1 cellular context compared by ENCODE assay signal in genomic region chr1:53025034-53025777, GRCh38.
TF ChIP-seq lines count a peak whose summit lies in the region.

No MANE protein-coding gene starts in this region.

TF ChIP-seq in HepG2, 621 proteins besides CTCF, POLR2A, EP300 and RAD21 (continued from another document and continues in another):
- no peak for TF ChIP-seq REST (IDR thresholded peaks at IDR 0.05; ENCODE audit: borderline replicate concordance in 1 of 2, low read depth in 1 of 2, low read length in 2 of 2)
- TF ChIP-seq TEAD3 (CRISPR knock-in tag; optimal IDR thresholded peaks at IDR 0.05; ENCODE audit: borderline replicate concordance), result peak; percentile 87
- TF ChIP-seq SMAD9 (CRISPR knock-in tag; IDR thresholded peaks at IDR 0.05), result no peak
- peak; percentile 75; the same call in 1 of the 2 replicates for TF ChIP-seq MED1 (CRISPR knock-in tag; IDR thresholded peaks at IDR 0.05)
- TF ChIP-seq MYNN (CRISPR knock-in tag; IDR thresholded peaks at IDR 0.05; ENCODE audit: low read depth), result no peak
- no peak for TF ChIP-seq DMTF1 (CRISPR knock-in tag; IDR thresholded peaks at IDR 0.05)
- TF ChIP-seq SP4 (CRISPR knock-in tag; IDR thresholded peaks at IDR 0.05), result no peak
- no peak for TF ChIP-seq ARNT (IDR thresholded peaks at IDR 0.05)
- TF ChIP-seq PRMT3 (CRISPR knock-in tag; IDR thresholded peaks at IDR 0.05; ENCODE audit: borderline replicate concordance, low read depth), result no peak
- TF ChIP-seq ZNF281 (CRISPR knock-in tag; IDR thresholded peaks at IDR 0.05; ENCODE audit: borderline replicate concordance), result peak; percentile 24; the same call in 1 of the 2 replicates
- no peak for TF ChIP-seq ZNF547 (CRISPR knock-in tag; IDR thresholded peaks at IDR 0.05)
- no peak for TF ChIP-seq ZSCAN22 (CRISPR knock-in tag; IDR thresholded peaks at IDR 0.05)
- no peak for TF ChIP-seq ZNF160 (CRISPR knock-in tag; IDR thresholded peaks at IDR 0.05)
- no peak for TF ChIP-seq HNRNPLL (IDR thresholded peaks at IDR 0.05; ENCODE audit: low read depth, low read length, poor library complexity, severe bottlenecking)
- TF ChIP-seq SP2 (CRISPR knock-in tag; IDR thresholded peaks at IDR 0.05), result no peak
- TF ChIP-seq GPN1 (CRISPR knock-in tag; IDR thresholded peaks at IDR 0.05; ENCODE audit: borderline replicate concordance), result no peak
- no peak for TF ChIP-seq ZNF326 (CRISPR knock-in tag; IDR thresholded peaks at IDR 0.05; ENCODE audit: borderline replicate concordance)
- TF ChIP-seq AKAP8 (CRISPR knock-in tag; IDR thresholded peaks at IDR 0.05), result no peak
- TF ChIP-seq KAT2B (IDR thresholded peaks at IDR 0.05; ENCODE audit: borderline replicate concordance, low read depth, low read length), result no peak
- no peak for TF ChIP-seq ZBTB37 (CRISPR knock-in tag; IDR thresholded peaks at IDR 0.05)
- no peak for TF ChIP-seq ZNF737 (CRISPR knock-in tag; IDR thresholded peaks at IDR 0.05; ENCODE audit: borderline replicate concordance)
- no peak for TF ChIP-seq HNF1A (IDR thresholded peaks at IDR 0.05; ENCODE audit: low read depth)
- TF ChIP-seq HNF1A (CRISPR knock-in tag; IDR thresholded peaks at IDR 0.05; ENCODE audit: borderline replicate concordance), result peak; percentile 26; the same call in 1 of the 2 replicates
- no peak for TF ChIP-seq MBNL3 (CRISPR knock-in tag; conservative IDR thresholded peaks at IDR 0.05)
- TF ChIP-seq ZNF687 (CRISPR knock-in tag; IDR thresholded peaks at IDR 0.05), result no peak
- TF ChIP-seq PHF8 (CRISPR knock-in tag; IDR thresholded peaks at IDR 0.05), result no peak
- no peak for TF ChIP-seq HHEX (CRISPR knock-in tag; IDR thresholded peaks at IDR 0.05)
- TF ChIP-seq REPIN1 (CRISPR knock-in tag; IDR thresholded peaks at IDR 0.05; ENCODE audit: borderline replicate concordance, low read depth), result peak; percentile 49; the same call in 1 of the 2 replicates
- no peak for TF ChIP-seq ZBTB46 (CRISPR knock-in tag; IDR thresholded peaks at IDR 0.05; ENCODE audit: borderline replicate concordance)
- TF ChIP-seq ZNF841 (CRISPR knock-in tag; IDR thresholded peaks at IDR 0.05; ENCODE audit: borderline replicate concordance), result no peak
- TF ChIP-seq TAF15 (IDR thresholded peaks at IDR 0.05; ENCODE audit: low read depth, low read length, poor library complexity, severe bottlenecking), result no peak
- no peak for TF ChIP-seq XBP1 (CRISPR knock-in tag; IDR thresholded peaks at IDR 0.05)
- no peak for TF ChIP-seq BORCS8-MEF2B (CRISPR knock-in tag; IDR thresholded peaks at IDR 0.05)
- no peak for TF ChIP-seq KLF15 (CRISPR knock-in tag; IDR thresholded peaks at IDR 0.05; ENCODE audit: borderline replicate concordance)
- 0 out of 2 replicates have a peak, but pooled peaks have one; percentile 38 for TF ChIP-seq ZNF574 (CRISPR knock-in tag; IDR thresholded peaks at IDR 0.05)
